ENCODE assay signal across 9 cellular contexts in genomic region chr15:28094732-28095521, GRCh38. TPM values are rescaled to one million over a fixed set of nuclear protein-coding genes. Genes with fewer than 3 reads are reported as not detected.
DNase-seq lines count a peak whose midpoint lies in the region; ATAC-seq and FAIRE-seq lines count a peak whose summit lies in the region.
"Had no signal": no experiment of that assay in that cellular context is flagged by ENCODE, and none has a peak within 500 bp of the region (broad histone marks: within the 10 kb centered on the region; RNA-seq: fewer than 3 reads in every experiment).

No MANE protein-coding gene starts in this region.

- H2AFZ ChIP-seq in trophoblast cell (ENCODE audit: insufficient read depth, low read length, poor library complexity): peak overlapping the region; percentile 10

- no peak overlapping the region for H3K4ac ChIP-seq in trophoblast cell (ENCODE audit: low read depth, low read length)

- no peak overlapping the region for H2BK5ac ChIP-seq in trophoblast cell (ENCODE audit: low read depth, low read length, poor library complexity)

- no peak overlapping the region for H3K23ac ChIP-seq in trophoblast cell (ENCODE audit: low read length)

- no peak overlapping the region for H4K12ac ChIP-seq in trophoblast cell (ENCODE audit: low read depth, low read length)

- WGBS in trophoblast cell (ENCODE audit: extremely low coverage, insufficient coverage, insufficient read length): no CpG with 5 or more reads among the region's 76 CpGs

- peaks cover 15% of the 10 kb centered on the region; the same call in 1 of the 2 replicates for H3K4me1 ChIP-seq in HUES48 (ENCODE audit: control insufficient read depth, insufficient read depth, low read length)
- peaks cover 20 to 25% of the 10 kb centered on the region in 2 experiments for H3K4me1 ChIP-seq in trophoblast cell (ENCODE audit: control insufficient read depth in 1 of 2, insufficient read depth in 2 of 2, low read length in 2 of 2)

- no peak overlapping the region for H2BK120ac ChIP-seq in trophoblast cell (ENCODE audit: insufficient read depth, low read length, poor library complexity)

- H4K8ac ChIP-seq in trophoblast cell (ENCODE audit: low read depth, low read length): no peak overlapping the region

- no peak overlapping the region for H3K14ac ChIP-seq in trophoblast cell (ENCODE audit: low read length)

- no peak overlapping the region for H3K18ac ChIP-seq in trophoblast cell (ENCODE audit: low read length)

- H3K4me2 ChIP-seq in trophoblast cell (ENCODE audit: low read length): peak overlapping the region; percentile 56

- FAIRE-seq in frontal cortex (lab: Jason Lieb, UNC): no peak

- no peak overlapping the region for H4K91ac ChIP-seq in trophoblast cell (ENCODE audit: low read depth, low read length)

- intact Hi-C loops in cardiac septum (cut with DNase I): no loop called here

- DNase-seq in activated T-cell treated with anti-CD3 and anti-CD28 coated beads for 4 hours: peak; percentile 24
- peak; percentile 70 for DNase-seq in cardiac septum (ENCODE audit: low spot score)
- DNase-seq in trophoblast cell: peak in 1 of 2 donors; percentile 18
- DNase-seq in frontal cortex (ENCODE audit: low spot score in 2 of 2): no peak

- H3K27ac ChIP-seq in HUES48 (ENCODE audit: low read depth, low read length) (no peak overlapping the region), trophoblast cell (ENCODE audit: low read depth, low read length) (no peak overlapping the region)

- H3K9ac ChIP-seq in HUES48 (ENCODE audit: low read depth, low read length) (no peak overlapping the region), trophoblast cell (ENCODE audit: low read length) (peak overlapping the region; percentile 12)

- no peaks in the 10 kb centered on the region for H3K79me2 ChIP-seq in trophoblast cell (ENCODE audit: control insufficient read depth, insufficient read depth, low read length, poor library complexity)

- no peak overlapping the region for H2BK12ac ChIP-seq in trophoblast cell (ENCODE audit: low read length)

- peak overlapping the region; percentile 58 for H3K4me3 ChIP-seq in HUES48 (ENCODE audit: low read depth, low read length)
- peak overlapping the region; percentile 58 for H3K4me3 ChIP-seq in trophoblast cell (ENCODE audit: low read depth, low read length)

- H2AK5ac ChIP-seq in trophoblast cell (ENCODE audit: low read length): no peak overlapping the region

- H3K9me3 ChIP-seq in HUES48 (ENCODE audit: control insufficient read depth, insufficient read depth, low read length) (no peaks in the 10 kb centered on the region), trophoblast cell (ENCODE audit: insufficient read depth, low read depth, low read length) (peaks cover 17% of the 10 kb centered on the region)

- peaks cover 72% of the 10 kb centered on the region for H3K27me3 ChIP-seq in HUES48 (ENCODE audit: control insufficient read depth, insufficient read depth, low read length)
- H3K27me3 ChIP-seq in trophoblast cell (ENCODE audit: insufficient read depth, low read length): peaks cover 58% of the 10 kb centered on the region

- H3K79me1 ChIP-seq in trophoblast cell (ENCODE audit: low read length): no peaks in the 10 kb centered on the region

- ATAC-seq in GM21381 (IDR thresholded peaks at IDR 0.05; ENCODE audit: unreplicated experiment) (no peak), HG03175 (IDR thresholded peaks at IDR 0.05; ENCODE audit: unreplicated experiment) (no peak), GM19397 (IDR thresholded peaks at IDR 0.05; ENCODE audit: unreplicated experiment) (no peak)

- H3K36me3 ChIP-seq in HUES48 (ENCODE audit: control insufficient read depth, insufficient read depth, low read length) (no peaks in the 10 kb centered on the region), trophoblast cell (ENCODE audit: control insufficient read depth in 1 of 2, insufficient read depth in 2 of 2, low read length in 2 of 2) (no peaks in the 10 kb centered on the region)

RNA-seq across cellular contexts. Expression of gene OCA2, which starts 4.2 kb away (rescaled TPM):
- total RNA-seq in cardiac septum (not detected), frontal cortex (4.5 TPM)
- polyA plus RNA-seq in trophoblast cell (2013): 0.05 and 0.08 TPM in 2 replicates
- total RNA-seq: HT1080 had no signal

Comparison
In these comparisons a context has a peak if more than half of its experiments do, and no peak if none do; other contexts are left out.
1. DNase-seq: peak in activated T-cell treated with anti-CD3 and anti-CD28 coated beads for 4 hours (single experiment) and cardiac septum (single experiment); none in frontal cortex (0 of 2).